ENCODE assay signal across 18 cellular contexts in genomic region chr7:150958603-150959002, GRCh38. TPM values are rescaled to one million over a fixed set of nuclear protein-coding genes. Genes with fewer than 3 reads are reported as not detected.
"Had no signal": no experiment of that assay in that cellular context is flagged by ENCODE, and none has a peak within 500 bp of the region (broad histone marks: within the 10 kb centered on the region; RNA-seq: fewer than 3 reads in every experiment).

No MANE protein-coding gene starts in this region.

- H3K27ac ChIP-seq: adrenal gland, hepatocyte, left lung, prostate gland, right lobe of liver, testis, upper lobe of left lung had no signal

- H3K27ac Mint-ChIP-seq: activated naive CD4-positive, alpha-beta T cell treated with anti-CD3 and anti-CD28 coated beads, Interleukin-2, amount 10 ng/mL, durations not matched to agents 7 days and 5 days; activated T-helper 2 cell treated with anti-CD3 and anti-CD28 coated beads, Interferon-gamma antibody, Interleukin-2, Interleukin-4, amounts not matched to agents 10 μg/mL and 5 μg/mL and 100 μg/mL, durations not matched to agents 14 hours and 24 hours and 36 hours; memory B cell; nephron progenitor cell; stimulated activated naive CD8-positive, alpha-beta T cell treated with anti-CD3 and anti-CD28 coated beads, Interleukin-15, amount 100 ng/mL, for 72 hours had no signal

- H3K9me3 Mint-ChIP-seq: activated naive CD4-positive, alpha-beta T cell treated with anti-CD3 and anti-CD28 coated beads, Interleukin-2, amount 10 ng/mL, durations not matched to agents 7 days and 5 days; activated T-helper 2 cell treated with anti-CD3 and anti-CD28 coated beads, Interferon-gamma antibody, Interleukin-2, Interleukin-4, amounts not matched to agents 10 μg/mL and 5 μg/mL and 100 μg/mL, durations not matched to agents 14 hours and 24 hours and 36 hours; memory B cell; nephron progenitor cell; stimulated activated naive CD8-positive, alpha-beta T cell treated with anti-CD3 and anti-CD28 coated beads, Interleukin-15, amount 100 ng/mL, for 72 hours had no signal

- H3K79me2 ChIP-seq: hepatocyte had no signal

- H2AFZ ChIP-seq: hepatocyte had no signal

- H3K4me2 ChIP-seq: hepatocyte had no signal

- ATAC-seq: esophagus mucosa; left lung; right lobe of liver; stimulated activated naive CD8-positive, alpha-beta T cell treated with anti-CD3 and anti-CD28 coated beads, Interleukin-15, amount 100 ng/mL, for 72 hours had no signal

- H3K27me3 ChIP-seq: adrenal gland, hepatocyte, right lobe of liver, testis had no signal

- H3K4me3 ChIP-seq: adrenal gland, hepatocyte, left lung, prostate gland, right lobe of liver, upper lobe of left lung had no signal

- H3K36me3 ChIP-seq: adrenal gland, left lung, prostate gland, right lobe of liver, upper lobe of left lung had no signal

- H3K36me3 Mint-ChIP-seq: activated naive CD4-positive, alpha-beta T cell treated with anti-CD3 and anti-CD28 coated beads, Interleukin-2, amount 10 ng/mL, durations not matched to agents 7 days and 5 days had no signal

- H3K4me3 Mint-ChIP-seq: activated naive CD4-positive, alpha-beta T cell treated with anti-CD3 and anti-CD28 coated beads, Interleukin-2, amount 10 ng/mL, durations not matched to agents 7 days and 5 days; memory B cell; nephron progenitor cell; stimulated activated naive CD8-positive, alpha-beta T cell treated with anti-CD3 and anti-CD28 coated beads, Interleukin-15, amount 100 ng/mL, for 72 hours had no signal

- H3K4me1 ChIP-seq: prostate gland, right lobe of liver had no signal

- H3K9me3 ChIP-seq: adrenal gland, left lung, prostate gland, right lobe of liver, testis, upper lobe of left lung had no signal

- DNase-seq: activated CD4-positive, alpha-beta T cell treated with anti-CD3 and anti-CD28 coated beads for 1 hour; activated CD4-positive, alpha-beta T cell treated with anti-CD3 and anti-CD28 coated beads, Interleukin-2, amount 50 U/mL, for 4 hours; activated naive CD4-positive, alpha-beta T cell treated with anti-CD3 and anti-CD28 coated beads, Interleukin-2, amount 10 ng/mL, durations not matched to agents 7 days and 5 days; adrenal gland; right lobe of liver; stimulated activated naive CD8-positive, alpha-beta T cell treated with anti-CD3 and anti-CD28 coated beads, Interleukin-15, amount 100 ng/mL, for 72 hours; testis had no signal

RNA-seq across cellular contexts. Expression of gene KCNH2, which starts 19.5 kb away (rescaled TPM):
- total RNA-seq: dermis microvascular lymphatic vessel endothelial cell, glomerular endothelial cell, osteoblast had no signal

RNA-seq across cellular contexts. Expression of gene NOS3, which starts 32.2 kb away (rescaled TPM):
- total RNA-seq: osteoblast had no signal
